8 cellular contexts compared by ENCODE assay signal in the genomic region with DNA sequence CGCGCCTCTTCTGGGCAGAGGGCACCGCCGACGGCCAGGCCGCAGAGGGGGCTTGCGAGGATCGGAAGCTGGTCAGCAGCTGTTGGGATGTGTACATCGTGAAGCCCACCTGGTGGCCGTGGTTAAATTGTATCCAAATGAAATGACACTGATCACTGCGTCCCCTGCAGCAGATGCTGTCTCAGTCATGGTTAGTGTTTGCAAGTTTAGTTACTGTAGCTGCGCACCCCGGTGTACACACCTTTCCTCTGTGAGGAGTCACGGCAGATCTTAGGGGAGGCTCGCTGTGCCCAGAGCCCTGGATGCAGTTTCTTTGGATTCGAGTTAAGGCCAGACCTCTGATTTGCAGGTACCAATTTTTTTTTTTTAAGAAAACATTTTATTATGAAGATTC. TPM values are rescaled to one million over a fixed set of nuclear protein-coding genes. Genes with fewer than 3 reads are reported as not detected.
DNase-seq lines count a peak whose midpoint lies in the region; ATAC-seq and TF ChIP-seq lines count a peak whose summit lies in the region.

No MANE protein-coding gene starts in this region.

- peak overlapping the region; percentile 68 for H3K27ac ChIP-seq in CD8-positive, alpha-beta memory T cell (ENCODE audit: low read depth, low read length)
- H3K27ac ChIP-seq in HEK293 (ENCODE audit: extremely low read depth, low read depth, low read length) = peak overlapping the region; percentile 58; the same call in 1 of the 2 replicates

- peaks cover 32% of the 10 kb centered on the region for H3K4me1 ChIP-seq in CD8-positive, alpha-beta memory T cell (ENCODE audit: insufficient read depth, low read length)
- H3K4me1 ChIP-seq in HEK293 (ENCODE audit: control insufficient read depth, insufficient read depth, low read length) (peaks cover 4% of the 10 kb centered on the region; the same call in 1 of the 2 replicates), endocrine pancreas (ENCODE audit: control insufficient read depth, insufficient read depth, low read length) (peaks cover 26% of the 10 kb centered on the region)

- peak overlapping the region; percentile 85 to 96 (median 88) for H3K4me3 Mint-ChIP-seq in CD8-positive, alpha-beta memory T cell
- peak overlapping the region; percentile 79 for H3K4me3 Mint-ChIP-seq in natural killer cell treated with Interleukin-12 subunit alpha and Interleukin-12 subunit beta and Interleukin-15 and Interleukin-18, amount 100 ng/mL, for 72 hours

- CTCF ChIA-PET in CD8-positive, alpha-beta memory T cell (lab: Charles Lee) = interaction anchor here (1.1 to 3.4 kb wide), 5 partner anchors 10 to 1429 kb away, joined by 3 to 30 read pairs (median 4); a partner anchor contains a TSS
- CTCF ChIA-PET in HEK293 (lab: Yijun Ruan, JAX) = interaction anchor here (1.0 to 1.7 kb wide), 5 partner anchors 8 to 205 kb away, joined by 3 to 6 read pairs (median 3); no protein-coding TSS in a partner anchor

- peak overlapping the region; percentile 77 for H3K4me3 ChIP-seq in CD8-positive, alpha-beta memory T cell (ENCODE audit: low read length)
- H3K4me3 ChIP-seq in HEK293 (ENCODE audit: low read depth, low read length) (peak overlapping the region; percentile 91), endocrine pancreas (ENCODE audit: control insufficient read depth, insufficient read depth, low read length) (peak overlapping the region; percentile 68)

- peak in 3 of 5 donors; percentile 4 to 49 (median 23) for DNase-seq in CD8-positive, alpha-beta memory T cell
- DNase-seq in RKO (ENCODE audit: low spot score) (peak; percentile 46), GM19238 (ENCODE audit: insufficient read length, low spot score) (no peak), NCI-H345 treated with DMSO at 0.1 percent for 48 hours (lab: John Stamatoyannopoulos, UW; ENCODE audit: unreplicated experiment) (no peak)
- no peak for DNase-seq in natural killer cell treated with Interleukin-12 subunit alpha and Interleukin-12 subunit beta and Interleukin-15 and Interleukin-18, amount 100 ng/mL, for 72 hours (ENCODE audit: low spot score)

- no peaks in the 10 kb centered on the region for H3K36me3 ChIP-seq in CD8-positive, alpha-beta memory T cell (ENCODE audit: insufficient read depth, low read length)
- H3K36me3 ChIP-seq in HEK293 (ENCODE audit: control insufficient read depth in 2 of 2, insufficient read depth in 1 of 2, low read length in 2 of 2) (peaks cover 6 to 29% of the 10 kb centered on the region in 2 experiments; a peak in 2 of 3 replicates), endocrine pancreas (ENCODE audit: control insufficient read depth, insufficient read depth, low read length) (no peaks in the 10 kb centered on the region)

- H3K9me3 Mint-ChIP-seq in CD8-positive, alpha-beta memory T cell = no peaks in the 10 kb centered on the region
- no peaks in the 10 kb centered on the region for H3K9me3 Mint-ChIP-seq in natural killer cell treated with Interleukin-12 subunit alpha and Interleukin-12 subunit beta and Interleukin-15 and Interleukin-18, amount 100 ng/mL, for 72 hours

- peak overlapping the region; percentile 87 for H3K9ac ChIP-seq in endocrine pancreas (ENCODE audit: control insufficient read depth, insufficient read depth, low read length)

- H3K27me3 ChIP-seq in CD8-positive, alpha-beta memory T cell (ENCODE audit: insufficient read depth, low read length, poor library complexity, severe bottlenecking) = no peaks in the 10 kb centered on the region
- no peaks in the 10 kb centered on the region for H3K27me3 ChIP-seq in endocrine pancreas (ENCODE audit: control insufficient read depth, insufficient read depth, low read length)

- peak overlapping the region; percentile 84 to 93 (median 92) for H3K27ac Mint-ChIP-seq in CD8-positive, alpha-beta memory T cell
- H3K27ac Mint-ChIP-seq in natural killer cell treated with Interleukin-12 subunit alpha and Interleukin-12 subunit beta and Interleukin-15 and Interleukin-18, amount 100 ng/mL, for 72 hours = peak overlapping the region; percentile 11 to 78

- POLR2A ChIA-PET in CD8-positive, alpha-beta memory T cell (lab: Charles Lee) = interaction anchor here (0.5 to 3.2 kb wide), 2 partner anchors 16 to 34 kb away, joined by 4 to 26 read pairs; a partner anchor contains a TSS
- POLR2A ChIA-PET in HEK293 (lab: Yijun Ruan, JAX) = interaction anchor here (1.8 kb wide), 1 partner anchor 35 kb away, joined by 9 read pairs; a partner anchor contains a TSS

- ATAC-seq in natural killer cell treated with Interleukin-12 subunit alpha and Interleukin-12 subunit beta and Interleukin-15 and Interleukin-18, amount 100 ng/mL, for 72 hours = peak in 1 of 2 donors; percentile 28
- no peak for ATAC-seq in GM21367 (IDR thresholded peaks at IDR 0.05; ENCODE audit: unreplicated experiment)

- H3K36me3 Mint-ChIP-seq in CD8-positive, alpha-beta memory T cell = peaks cover 0 to 28% (median 3%) of the 10 kb centered on the region in 3 donors
- H3K36me3 Mint-ChIP-seq in natural killer cell treated with Interleukin-12 subunit alpha and Interleukin-12 subunit beta and Interleukin-15 and Interleukin-18, amount 100 ng/mL, for 72 hours = no peaks in the 10 kb centered on the region

- H3K4me1 Mint-ChIP-seq in CD8-positive, alpha-beta memory T cell = peaks cover 43 to 70% (median 50%) of the 10 kb centered on the region in 3 donors
- peaks cover 33 to 40% of the 10 kb centered on the region in 2 donors for H3K4me1 Mint-ChIP-seq in natural killer cell treated with Interleukin-12 subunit alpha and Interleukin-12 subunit beta and Interleukin-15 and Interleukin-18, amount 100 ng/mL, for 72 hours (ENCODE audit: low read depth in 2 of 2)

- peak; percentile 63 for TF ChIP-seq CTCF in HEK293 (tag by site-specific recombination; IDR thresholded peaks at IDR 0.05)

- no peaks in the 10 kb centered on the region for H3K9me3 ChIP-seq in CD8-positive, alpha-beta memory T cell (ENCODE audit: low read length)
- H3K9me3 ChIP-seq in HEK293 (ENCODE audit: control insufficient read depth, insufficient read depth, low read depth, low read length) = no peaks in the 10 kb centered on the region
- no peaks in the 10 kb centered on the region for H3K9me3 ChIP-seq in endocrine pancreas (ENCODE audit: control insufficient read depth, low read length)

- peaks cover 0 to 2% of the 10 kb centered on the region in 2 donors for H3K27me3 Mint-ChIP-seq in CD8-positive, alpha-beta memory T cell
- peaks cover 0 to under 1% of the 10 kb centered on the region in 2 donors for H3K27me3 Mint-ChIP-seq in natural killer cell treated with Interleukin-12 subunit alpha and Interleukin-12 subunit beta and Interleukin-15 and Interleukin-18, amount 100 ng/mL, for 72 hours

TF ChIP-seq in HEK293, 187 proteins besides CTCF, POLR2A, EP300 and RAD21 (continues in another document):
- no peak for TF ChIP-seq ZFP41 (tag by site-specific recombination; IDR thresholded peaks at IDR 0.05; ENCODE audit: borderline replicate concordance)
- TF ChIP-seq KLF7 (tag by site-specific recombination; IDR thresholded peaks at IDR 0.05; ENCODE audit: borderline replicate concordance) = no peak
- TF ChIP-seq ZNF366 (tag by site-specific recombination; conservative IDR thresholded peaks at IDR 0.05) = no peak
- TF ChIP-seq ZNF623 (tag by site-specific recombination; IDR thresholded peaks at IDR 0.05) = no peak
- TF ChIP-seq, protein P1, sequence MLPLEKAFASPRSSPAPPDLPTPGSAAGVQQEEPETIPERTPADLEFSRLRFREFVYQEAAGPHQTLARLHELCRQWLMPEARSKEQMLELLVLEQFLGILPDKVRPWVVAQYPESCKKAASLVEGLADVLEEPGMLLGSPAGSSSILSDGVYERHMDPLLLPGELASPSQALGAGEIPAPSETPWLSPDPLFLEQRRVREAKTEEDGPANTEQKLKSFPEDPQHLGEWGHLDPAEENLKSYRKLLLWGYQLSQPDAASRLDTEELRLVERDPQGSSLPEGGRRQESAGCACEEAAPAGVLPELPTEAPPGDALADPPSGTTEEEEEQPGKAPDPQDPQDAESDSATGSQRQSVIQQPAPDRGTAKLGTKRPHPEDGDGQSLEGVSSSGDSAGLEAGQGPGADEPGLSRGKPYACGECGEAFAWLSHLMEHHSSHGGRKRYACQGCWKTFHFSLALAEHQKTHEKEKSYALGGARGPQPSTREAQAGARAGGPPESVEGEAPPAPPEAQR (tag by site-specific recombination; IDR thresholded peaks at IDR 0.05) = no peak
- TF ChIP-seq OVOL3 (tag by site-specific recombination; IDR thresholded peaks at IDR 0.05) = no peak
- no peak for TF ChIP-seq ZNF157 (tag by site-specific recombination; IDR thresholded peaks at IDR 0.05)
- no peak for TF ChIP-seq ZBTB7A (tag by site-specific recombination; IDR thresholded peaks at IDR 0.05; ENCODE audit: low read depth)
- TF ChIP-seq, protein P2, sequence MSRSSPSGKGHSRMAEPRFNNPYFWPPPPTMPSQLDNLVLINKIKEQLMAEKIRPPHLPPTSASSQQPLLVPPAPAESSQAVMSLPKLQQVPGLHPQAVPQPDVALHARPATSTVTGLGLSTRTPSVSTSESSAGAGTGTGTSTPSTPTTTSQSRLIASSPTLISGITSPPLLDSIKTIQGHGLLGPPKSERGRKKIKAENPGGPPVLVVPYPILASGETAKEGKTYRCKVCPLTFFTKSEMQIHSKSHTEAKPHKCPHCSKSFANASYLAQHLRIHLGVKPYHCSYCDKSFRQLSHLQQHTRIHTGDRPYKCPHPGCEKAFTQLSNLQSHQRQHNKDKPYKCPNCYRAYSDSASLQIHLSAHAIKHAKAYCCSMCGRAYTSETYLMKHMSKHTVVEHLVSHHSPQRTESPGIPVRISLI (tag by site-specific recombination; IDR thresholded peaks at IDR 0.05) = no peak
- no peak for TF ChIP-seq ZFP37 (tag by site-specific recombination; IDR thresholded peaks at IDR 0.05)
- no peak for TF ChIP-seq ZFP69B (tag by site-specific recombination; IDR thresholded peaks at IDR 0.05)

RNA-seq across cellular contexts. Expression of a gene that starts 0.7 kb away (rescaled TPM):
- total RNA-seq in CD8-positive, alpha-beta memory T cell = 10 to 100 TPM; 98.8 to 99.6 TPM
- 69.8 TPM for polyA plus RNA-seq in CD8-positive, alpha-beta memory T cell
- total RNA-seq in natural killer cell treated with Interleukin-12 subunit alpha and Interleukin-12 subunit beta and Interleukin-15 and Interleukin-18, amount 100 ng/mL, for 72 hours = 10 to 100 TPM; 62.4 to 75.8 TPM

RNA-seq across cellular contexts. Expression of a gene that starts 34.4 kb away (rescaled TPM):
- 10 to 100 TPM; 28.6 to 29.4 TPM for total RNA-seq in CD8-positive, alpha-beta memory T cell
- 15.3 TPM for polyA plus RNA-seq in CD8-positive, alpha-beta memory T cell
- total RNA-seq in natural killer cell treated with Interleukin-12 subunit alpha and Interleukin-12 subunit beta and Interleukin-15 and Interleukin-18, amount 100 ng/mL, for 72 hours = 10 to 100 TPM; 18.7 to 24.2 TPM

RNA-seq across cellular contexts. Expression of a gene that starts 34.5 kb away (rescaled TPM):
- total RNA-seq in CD8-positive, alpha-beta memory T cell = not detected
- polyA plus RNA-seq in CD8-positive, alpha-beta memory T cell = not detected
- not detected for total RNA-seq in natural killer cell treated with Interleukin-12 subunit alpha and Interleukin-12 subunit beta and Interleukin-15 and Interleukin-18, amount 100 ng/mL, for 72 hours

Comparison
In these comparisons a context has a peak if more than half of its experiments do, and no peak if none do; other contexts are left out.
1. DNase-seq: peak in CD8-positive, alpha-beta memory T cell (3 of 5) and RKO (single experiment); none in natural killer cell treated with Interleukin-12 subunit alpha and Interleukin-12 subunit beta and Interleukin-15 and Interleukin-18, amount 100 ng/mL, for 72 hours (single experiment), GM19238 (single experiment) and NCI-H345 treated with DMSO at 0.1 percent for 48 hours (single experiment).
2. Peak in every context shown above with its lines, with median percentiles within 50 percentile points of each other: H3K4me3 ChIP-seq.